In genomic region chr3:112814256-112814655, GRCh38 we compare ENCODE assay signal across 8 cellular contexts. TPM values are rescaled to one million over a fixed set of nuclear protein-coding genes. Genes with fewer than 3 reads are reported as not detected.
A peak's percentile ranks its signal among the peaks of the same experiment; 100 is the strongest.
DNase-seq lines count a peak whose midpoint lies in the region; ATAC-seq and TF ChIP-seq lines count a peak whose summit lies in the region.

No MANE protein-coding gene starts in this region.

- H3K4me1 ChIP-seq in foreskin keratinocyte = peaks cover 5% of the 10 kb centered on the region

- no peaks in the 10 kb centered on the region for H3K27me3 ChIP-seq in foreskin keratinocyte

- ATAC-seq in foreskin keratinocyte (peak; percentile 62), GM21825 (IDR thresholded peaks at IDR 0.05; ENCODE audit: unreplicated experiment) (no peak), HG02610 (IDR thresholded peaks at IDR 0.05; ENCODE audit: unreplicated experiment) (no peak)

- H3K27ac ChIP-seq in foreskin keratinocyte (peak overlapping the region; percentile 34), skin epidermis (peak overlapping the region in 14 of 21 experiments; percentile 25 to 88 (median 70))

- peak; percentile 84 for TF ChIP-seq CTCF in foreskin keratinocyte (conservative IDR thresholded peaks at IDR 0.05)

- DNase-seq in NCI-H2196 (lab: John Stamatoyannopoulos, UW; ENCODE audit: unreplicated experiment) = peak; percentile 11
- no peak for DNase-seq in NCI-H2196 treated with DMSO at 0.1 percent for 48 hours (lab: John Stamatoyannopoulos, UW; ENCODE audit: unreplicated experiment)
- DNase-seq in RKO (ENCODE audit: low spot score) = peak; percentile 47
- peak; percentile 27 to 50 for DNase-seq in foreskin keratinocyte
- DNase-seq in HuH-7 (ENCODE audit: low spot score) = no peak

- no peak overlapping the region for H3K4me3 ChIP-seq in skin epidermis

RNA-seq across cellular contexts. Expression of gene CD200R1L, which starts 32.4 kb away (rescaled TPM):
- not detected in 2 replicates for total RNA-seq in foreskin keratinocyte
- polyA plus RNA-seq in foreskin keratinocyte = not detected in 2 replicates

Comparison
In these comparisons a context has a peak if more than half of its experiments do, and no peak if none do; other contexts are left out.
1. DNase-seq: peak in NCI-H2196 (single experiment), RKO (single experiment) and foreskin keratinocyte (2 of 2); none in NCI-H2196 treated with DMSO at 0.1 percent for 48 hours (single experiment) and HuH-7 (single experiment).